1 cellular context compared by ENCODE assay signal in the genomic region with DNA sequence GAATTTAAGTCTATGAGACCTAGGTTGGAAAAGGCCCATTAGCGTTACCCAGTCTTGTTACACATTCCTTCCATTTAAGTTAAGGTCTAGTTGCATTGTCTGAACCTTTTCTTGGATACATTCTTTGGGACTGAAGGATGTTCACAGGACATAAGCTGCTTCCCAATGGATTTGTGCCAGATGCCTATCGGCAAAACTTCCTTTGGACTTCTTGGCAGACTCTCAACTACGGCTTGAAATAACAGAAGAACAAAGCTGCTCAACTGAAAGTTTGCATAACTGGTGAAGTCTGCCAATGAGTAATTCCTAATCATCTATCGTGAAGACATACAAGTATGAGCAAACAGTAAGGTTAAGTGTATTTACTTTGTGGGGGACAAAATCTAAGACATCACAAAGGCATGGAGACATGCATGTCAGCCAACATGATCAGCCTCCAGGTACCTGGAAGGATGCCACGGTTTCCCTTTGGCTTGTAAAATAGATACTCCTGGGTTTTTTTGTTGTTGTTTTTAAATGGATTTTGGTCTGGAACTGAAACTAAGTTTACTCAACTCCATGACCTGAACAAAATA.
TF ChIP-seq lines count a peak whose summit lies in the region.

No MANE protein-coding gene starts in this region.

TF ChIP-seq in HepG2, 621 proteins besides CTCF, POLR2A, EP300 and RAD21 (continued from another document and continues in another):
- TF ChIP-seq GABPA (IDR thresholded peaks at IDR 0.05; ENCODE audit: low read depth, low read length) (no peak), GABPA (CRISPR knock-in tag; IDR thresholded peaks at IDR 0.05; ENCODE audit: low read depth) (peak; percentile 40; the same call in 1 of the 2 replicates), STAG1 (CRISPR knock-in tag; IDR thresholded peaks at IDR 0.05) (0 out of 2 replicates have a peak, but pooled peaks have one; percentile 14), PPARG (CRISPR knock-in tag; conservative IDR thresholded peaks at IDR 0.05) (peak; percentile 80), PITX1 (CRISPR knock-in tag; IDR thresholded peaks at IDR 0.05) (peak; percentile 75; the same call in 1 of the 2 replicates), ZNF362 (CRISPR knock-in tag; IDR thresholded peaks at IDR 0.05; ENCODE audit: borderline replicate concordance) (peak; percentile 82; the same call in 1 of the 2 replicates), KDM6A (CRISPR knock-in tag; IDR thresholded peaks at IDR 0.05; ENCODE audit: low read depth) (peak; percentile 35; the same call in 1 of the 2 replicates), RARA (CRISPR knock-in tag; IDR thresholded peaks at IDR 0.05) (peak; percentile 91), DRAP1 (CRISPR knock-in tag; IDR thresholded peaks at IDR 0.05) (peak; percentile 45), ONECUT2 (CRISPR knock-in tag; IDR thresholded peaks at IDR 0.05) (peak; percentile 75; the same call in 1 of the 2 replicates), RBM22 (optimal IDR thresholded peaks at IDR 0.05; ENCODE audit: low read length) (no peak), ZNF136 (CRISPR knock-in tag; IDR thresholded peaks at IDR 0.05; ENCODE audit: low read depth) (no peak), HOXA3 (CRISPR knock-in tag; IDR thresholded peaks at IDR 0.05) (peak; percentile 63), SAP130 (CRISPR knock-in tag; IDR thresholded peaks at IDR 0.05; ENCODE audit: low read depth) (peak; percentile 76), ADNP (CRISPR knock-in tag; IDR thresholded peaks at IDR 0.05) (no peak), HOXD1 (CRISPR knock-in tag; IDR thresholded peaks at IDR 0.05) (peak; percentile 82; the same call in 1 of the 2 replicates), ZNF510 (CRISPR knock-in tag; IDR thresholded peaks at IDR 0.05; ENCODE audit: low read depth) (no peak), SKI (IDR thresholded peaks at IDR 0.05; ENCODE audit: partially characterized antibody) (peak; percentile 85), PATZ1 (CRISPR knock-in tag; IDR thresholded peaks at IDR 0.05) (peak; percentile 85), HMG20A (CRISPR knock-in tag; IDR thresholded peaks at IDR 0.05; ENCODE audit: borderline replicate concordance) (peak; percentile 99), ZNF503 (CRISPR knock-in tag; IDR thresholded peaks at IDR 0.05) (peak; percentile 94), ZKSCAN8 (CRISPR knock-in tag; IDR thresholded peaks at IDR 0.05; ENCODE audit: borderline replicate concordance) (peak; percentile 57; the same call in 1 of the 2 replicates), ZBTB25 (CRISPR knock-in tag; IDR thresholded peaks at IDR 0.05) (peak; percentile 50; the same call in 1 of the 2 replicates), ZBTB21 (CRISPR knock-in tag; IDR thresholded peaks at IDR 0.05) (peak; percentile 43; the same call in 1 of the 2 replicates), ZNF260 (CRISPR knock-in tag; IDR thresholded peaks at IDR 0.05; ENCODE audit: borderline replicate concordance, low read depth) (no peak), ARID3A (IDR thresholded peaks at IDR 0.05; ENCODE audit: low read depth, low read length) (peak; percentile 71), ZNF772 (CRISPR knock-in tag; IDR thresholded peaks at IDR 0.05) (0 out of 2 replicates have a peak, but pooled peaks have one; percentile 41), THAP11 (CRISPR knock-in tag; IDR thresholded peaks at IDR 0.05) (peak; percentile 72), NFKBIZ (CRISPR knock-in tag; IDR thresholded peaks at IDR 0.05) (peak; percentile 93; the same call in 1 of the 2 replicates), BCL6 (CRISPR knock-in tag; IDR thresholded peaks at IDR 0.05) (peak; percentile 93), HNRNPUL1 (IDR thresholded peaks at IDR 0.05; ENCODE audit: low read depth, low read length) (no peak), ATRX (CRISPR knock-in tag; IDR thresholded peaks at IDR 0.05; ENCODE audit: borderline replicate concordance) (no peak)
- TF ChIP-seq, protein P1, sequence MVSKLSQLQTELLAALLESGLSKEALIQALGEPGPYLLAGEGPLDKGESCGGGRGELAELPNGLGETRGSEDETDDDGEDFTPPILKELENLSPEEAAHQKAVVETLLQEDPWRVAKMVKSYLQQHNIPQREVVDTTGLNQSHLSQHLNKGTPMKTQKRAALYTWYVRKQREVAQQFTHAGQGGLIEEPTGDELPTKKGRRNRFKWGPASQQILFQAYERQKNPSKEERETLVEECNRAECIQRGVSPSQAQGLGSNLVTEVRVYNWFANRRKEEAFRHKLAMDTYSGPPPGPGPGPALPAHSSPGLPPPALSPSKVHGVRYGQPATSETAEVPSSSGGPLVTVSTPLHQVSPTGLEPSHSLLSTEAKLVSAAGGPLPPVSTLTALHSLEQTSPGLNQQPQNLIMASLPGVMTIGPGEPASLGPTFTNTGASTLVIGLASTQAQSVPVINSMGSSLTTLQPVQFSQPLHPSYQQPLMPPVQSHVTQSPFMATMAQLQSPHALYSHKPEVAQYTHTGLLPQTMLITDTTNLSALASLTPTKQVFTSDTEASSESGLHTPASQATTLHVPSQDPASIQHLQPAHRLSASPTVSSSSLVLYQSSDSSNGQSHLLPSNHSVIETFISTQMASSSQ (IDR thresholded peaks at IDR 0.05; ENCODE audit: low read depth) = peak; percentile 84
- TF ChIP-seq, protein P1 (CRISPR knock-in tag; IDR thresholded peaks at IDR 0.05; ENCODE audit: borderline replicate concordance) = peak; percentile 91
- TF ChIP-seq, protein P2, sequence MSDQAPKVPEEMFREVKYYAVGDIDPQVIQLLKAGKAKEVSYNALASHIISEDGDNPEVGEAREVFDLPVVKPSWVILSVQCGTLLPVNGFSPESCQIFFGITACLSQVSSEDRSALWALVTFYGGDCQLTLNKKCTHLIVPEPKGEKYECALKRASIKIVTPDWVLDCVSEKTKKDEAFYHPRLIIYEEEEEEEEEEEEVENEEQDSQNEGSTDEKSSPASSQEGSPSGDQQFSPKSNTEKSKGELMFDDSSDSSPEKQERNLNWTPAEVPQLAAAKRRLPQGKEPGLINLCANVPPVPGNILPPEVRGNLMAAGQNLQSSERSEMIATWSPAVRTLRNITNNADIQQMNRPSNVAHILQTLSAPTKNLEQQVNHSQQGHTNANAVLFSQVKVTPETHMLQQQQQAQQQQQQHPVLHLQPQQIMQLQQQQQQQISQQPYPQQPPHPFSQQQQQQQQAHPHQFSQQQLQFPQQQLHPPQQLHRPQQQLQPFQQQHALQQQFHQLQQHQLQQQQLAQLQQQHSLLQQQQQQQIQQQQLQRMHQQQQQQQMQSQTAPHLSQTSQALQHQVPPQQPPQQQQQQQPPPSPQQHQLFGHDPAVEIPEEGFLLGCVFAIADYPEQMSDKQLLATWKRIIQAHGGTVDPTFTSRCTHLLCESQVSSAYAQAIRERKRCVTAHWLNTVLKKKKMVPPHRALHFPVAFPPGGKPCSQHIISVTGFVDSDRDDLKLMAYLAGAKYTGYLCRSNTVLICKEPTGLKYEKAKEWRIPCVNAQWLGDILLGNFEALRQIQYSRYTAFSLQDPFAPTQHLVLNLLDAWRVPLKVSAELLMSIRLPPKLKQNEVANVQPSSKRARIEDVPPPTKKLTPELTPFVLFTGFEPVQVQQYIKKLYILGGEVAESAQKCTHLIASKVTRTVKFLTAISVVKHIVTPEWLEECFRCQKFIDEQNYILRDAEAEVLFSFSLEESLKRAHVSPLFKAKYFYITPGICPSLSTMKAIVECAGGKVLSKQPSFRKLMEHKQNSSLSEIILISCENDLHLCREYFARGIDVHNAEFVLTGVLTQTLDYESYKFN (CRISPR knock-in tag; conservative IDR thresholded peaks at IDR 0.05) = peak; percentile 88
- TF ChIP-seq, protein P3, sequence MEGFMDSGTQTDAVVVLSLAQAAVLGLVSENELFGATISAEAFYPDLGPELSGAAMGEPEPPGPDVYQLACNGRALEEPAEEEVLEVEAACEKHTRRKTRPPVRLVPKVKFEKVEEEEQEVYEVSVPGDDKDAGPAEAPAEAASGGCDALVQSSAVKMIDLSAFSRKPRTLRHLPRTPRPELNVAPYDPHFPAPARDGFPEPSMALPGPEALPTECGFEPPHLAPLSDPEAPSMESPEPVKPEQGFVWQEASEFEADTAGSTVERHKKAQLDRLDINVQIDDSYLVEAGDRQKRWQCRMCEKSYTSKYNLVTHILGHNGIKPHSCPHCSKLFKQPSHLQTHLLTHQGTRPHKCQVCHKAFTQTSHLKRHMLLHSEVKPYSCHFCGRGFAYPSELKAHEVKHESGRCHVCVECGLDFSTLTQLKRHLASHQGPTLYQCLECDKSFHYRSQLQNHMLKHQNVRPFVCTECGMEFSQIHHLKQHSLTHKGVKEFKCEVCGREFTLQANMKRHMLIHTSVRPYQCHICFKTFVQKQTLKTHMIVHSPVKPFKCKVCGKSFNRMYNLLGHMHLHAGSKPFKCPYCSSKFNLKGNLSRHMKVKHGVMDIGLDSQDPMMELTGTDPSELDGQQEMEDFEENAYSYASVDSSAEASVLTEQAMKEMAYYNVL (CRISPR knock-in tag; IDR thresholded peaks at IDR 0.05; ENCODE audit: borderline replicate concordance) = peak; percentile 42; the same call in 1 of the 2 replicates
